Comparison of ENCODE assay signal across 20 cellular contexts in the genomic region with DNA sequence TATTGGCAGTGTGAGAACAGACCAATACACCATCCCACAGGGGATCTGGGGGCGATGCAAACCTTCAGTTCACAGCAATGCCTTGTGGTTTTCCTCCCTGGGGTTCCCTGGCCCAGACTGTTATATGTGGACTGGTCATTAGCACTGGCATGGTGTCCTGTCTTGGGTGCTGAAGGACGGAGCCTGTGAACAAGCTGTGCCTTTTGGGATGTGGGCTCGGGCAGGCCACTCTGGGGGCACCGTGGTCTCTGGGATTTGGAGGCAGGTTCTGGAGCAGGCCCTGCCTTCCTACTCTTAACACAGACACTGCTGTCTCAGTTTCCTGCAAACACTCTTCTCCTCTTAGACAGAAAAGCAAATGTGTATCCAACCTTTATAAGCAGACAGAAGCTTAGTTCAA.
DNase-seq lines count a peak whose midpoint lies in the region; ATAC-seq and TF ChIP-seq lines count a peak whose summit lies in the region.
"Had no signal": no experiment of that assay in that cellular context is flagged by ENCODE, and none has a peak within 500 bp of the region (broad histone marks: within the 10 kb centered on the region; RNA-seq: fewer than 3 reads in every experiment).

No MANE protein-coding gene starts in this region.

- H3K4me3 ChIP-seq in right atrium auricular region (no peak overlapping the region), Caco-2 (ENCODE audit: low read depth, low read length) (no peak overlapping the region), lower lobe of right lung (no peak overlapping the region)
- H3K4me3 ChIP-seq: BLaER1, GM12878 had no signal

- H3K27ac ChIP-seq in right atrium auricular region (no peak overlapping the region), lower lobe of right lung (no peak overlapping the region)
- H3K27ac ChIP-seq: BLaER1 had no signal

- H3K4me3 Mint-ChIP-seq in Caco-2 (ENCODE audit: unreplicated experiment), result no peak overlapping the region
- H3K4me3 Mint-ChIP-seq: CD8-positive, alpha-beta T cell; HFFc6 had no signal

- H3K36me3 ChIP-seq in right atrium auricular region (no peaks in the 10 kb centered on the region), Caco-2 (ENCODE audit: control insufficient read depth, insufficient read depth, low read length) (no peaks in the 10 kb centered on the region), lower lobe of right lung (no peaks in the 10 kb centered on the region)
- H3K36me3 ChIP-seq: BLaER1 had no signal

- peaks cover 7% of the 10 kb centered on the region for H3K36me3 Mint-ChIP-seq in Caco-2 (ENCODE audit: insufficient read depth, unreplicated experiment)
- H3K36me3 Mint-ChIP-seq: CD8-positive, alpha-beta T cell had no signal

- CTCF ChIA-PET in Caco-2 (lab: Charles Lee), result no interaction called here

- no peaks in the 10 kb centered on the region for H3K4me1 ChIP-seq in right atrium auricular region
- H3K4me1 ChIP-seq in Caco-2, result peaks cover 19% of the 10 kb centered on the region
- H3K4me1 ChIP-seq in lower lobe of right lung, result no peaks in the 10 kb centered on the region

- intact Hi-C loops in Right ventricle myocardium superior (cut with DNase I), result no loop called here
- intact Hi-C loops in Caco-2 (cut with micrococcal nuclease; ENCODE audit: unreplicated experiment), result no loop called here
- intact Hi-C loops in lower lobe of right lung (cut with DNase I), result no loop called here

- H3K27ac Mint-ChIP-seq in Caco-2 (ENCODE audit: unreplicated experiment), result peak overlapping the region; percentile 91
- H3K27ac Mint-ChIP-seq: CD8-positive, alpha-beta T cell; HFFc6 had no signal

- H3K9me3 Mint-ChIP-seq in Caco-2 (ENCODE audit: unreplicated experiment), result peaks cover 2% of the 10 kb centered on the region
- H3K9me3 Mint-ChIP-seq: HFFc6 had no signal

- POLR2A ChIA-PET in Caco-2 (lab: Charles Lee), result no interaction called here

- H3K9me3 ChIP-seq in right atrium auricular region, result no peaks in the 10 kb centered on the region
- peaks cover 30% of the 10 kb centered on the region for H3K9me3 ChIP-seq in Caco-2
- no peaks in the 10 kb centered on the region for H3K9me3 ChIP-seq in lower lobe of right lung

- no TSS peak for BruUV-seq in Caco-2 (replicated peaks; lab: Mats Ljungman, UMichigan)

- H3K4me1 Mint-ChIP-seq in Caco-2 (ENCODE audit: low read depth, unreplicated experiment), result peaks cover 26% of the 10 kb centered on the region

- TF ChIP-seq CTCF in right atrium auricular region (IDR thresholded peaks at IDR 0.05), result no peak
- no peak for TF ChIP-seq CTCF in Caco-2 (IDR thresholded peaks at IDR 0.05; ENCODE audit: insufficient read depth in 1 of 2, low read depth in 1 of 2, low read length in 1 of 2, severe bottlenecking in 1 of 2, unreplicated experiment in 1 of 2)
- no peak for TF ChIP-seq CTCF in lower lobe of right lung (IDR thresholded peaks at IDR 0.05)

- no peaks in the 10 kb centered on the region for H3K27me3 Mint-ChIP-seq in Caco-2 (ENCODE audit: insufficient read depth, unreplicated experiment)

- ATAC-seq in Right ventricle myocardium superior (ENCODE audit: poor library complexity) (no peak), lower lobe of right lung (no peak), HG03196 (IDR thresholded peaks at IDR 0.05; ENCODE audit: unreplicated experiment) (no peak), HG03095 (IDR thresholded peaks at IDR 0.05; ENCODE audit: unreplicated experiment) (no peak)
- ATAC-seq: CD8-positive, alpha-beta T cell; GM12878; HCT116; HepG2 had no signal

- DNase-seq in Right ventricle myocardium superior (peak; percentile 30), right atrium auricular region (ENCODE audit: low spot score) (no peak), Caco-2 (no peak), lower lobe of right lung (peak; percentile 12), activated gamma-delta T cell (lab: John Stamatoyannopoulos, UW) (no peak)
- DNase-seq: 8988T; CD8-positive, alpha-beta T cell; DMS 273 treated with DMSO at 0.1 percent for 48 hours; DMS53; DND-41; EL; GOT3; H7; HFFc6 had no signal

- H3K27me3 ChIP-seq in right atrium auricular region (no peaks in the 10 kb centered on the region), Caco-2 (replicated peaks; ENCODE audit: control insufficient read depth, insufficient read depth, low read length) (no peaks in the 10 kb centered on the region), lower lobe of right lung (ENCODE audit: low read depth) (peaks cover 3% of the 10 kb centered on the region)
- H3K27me3 ChIP-seq: BLaER1 had no signal

Comparison
In these comparisons a context has a peak if more than half of its experiments do, and no peak if none do; other contexts are left out.
1. DNase-seq: peak in Right ventricle myocardium superior (single experiment) and lower lobe of right lung (single experiment); none in right atrium auricular region (single experiment), Caco-2 (0 of 2) and activated gamma-delta T cell (single experiment).